ENCODE assay signal across 12 cellular contexts in genomic region chr4:168633071-168633470, GRCh38.
DNase-seq lines count a peak whose midpoint lies in the region; ATAC-seq and TF ChIP-seq lines count a peak whose summit lies in the region.
"Had no signal": no experiment of that assay in that cellular context is flagged by ENCODE, and none has a peak within 500 bp of the region (broad histone marks: within the 10 kb centered on the region; RNA-seq: fewer than 3 reads in every experiment).

No MANE protein-coding gene starts in this region.

- WGBS in SK-N-SH (ENCODE audit: low lambda C conversion rate) = 80% methylated on average over 4 of the region's 4 CpGs

- H4K20me1 ChIP-seq in SK-N-SH (ENCODE audit: insufficient read depth) = no peaks in the 10 kb centered on the region

- no peaks in the 10 kb centered on the region for H3K27me3 Mint-ChIP-seq in nephron (ENCODE audit: low read depth)

- TF ChIP-seq EP300 in SK-N-SH (IDR thresholded peaks at IDR 0.05; ENCODE audit: borderline replicate concordance in 1 of 2, low read depth in 1 of 2, low read length in 1 of 2) = no peak

- H3K27ac Mint-ChIP-seq in nephron = peak overlapping the region; percentile 83 to 99 (median 97)

- H3K27me3 ChIP-seq in SK-N-SH (ENCODE audit: insufficient read depth) (no peaks in the 10 kb centered on the region), upper lobe of right lung (peaks cover 15% of the 10 kb centered on the region)

- no peak overlapping the region for H2AFZ ChIP-seq in SK-N-SH (ENCODE audit: low read depth)

- peaks cover 67% of the 10 kb centered on the region for H3K4me1 Mint-ChIP-seq in nephron

- H3K4me3 ChIP-seq in SK-N-SH (ENCODE audit: low read depth in 2 of 2, low read length in 1 of 2) (peak overlapping the region; percentile 77 to 79; a peak in 2 of 4 replicates), coronary artery (peak overlapping the region; percentile 80), upper lobe of right lung (peak overlapping the region; percentile 63)

- no peaks in the 10 kb centered on the region for H3K9me3 Mint-ChIP-seq in nephron

- CTCF ChIA-PET in SK-N-SH (lab: Yijun Ruan, JAX) = interaction anchor here (2.1 to 3.1 kb wide), 2 partner anchors 10 to 47 kb away, joined by 5 to 16 read pairs; no protein-coding TSS in a partner anchor

- H3K9me3 ChIP-seq in SK-N-SH = no peaks in the 10 kb centered on the region
- H3K9me3 ChIP-seq in upper lobe of right lung = no peaks in the 10 kb centered on the region
- H3K9me3 ChIP-seq: left lung had no signal

- TF ChIP-seq CTCF in SK-N-SH (IDR thresholded peaks at IDR 0.05) (no peak), coronary artery (IDR thresholded peaks at IDR 0.05) (no peak), nephron (IDR thresholded peaks at IDR 0.05; ENCODE audit: unreplicated experiment in 3 of 3) (no peak), upper lobe of right lung (IDR thresholded peaks at IDR 0.05) (no peak)

- no peak for DNase-seq in SK-N-SH
- DNase-seq in coronary artery (ENCODE audit: low spot score) = no peak
- DNase-seq in upper lobe of right lung = no peak
- DNase-seq in activated CD4-positive, alpha-beta T cell treated with anti-CD3 and anti-CD28 coated beads, Interleukin-2, amount 50 U/mL, for 48 hours = no peak
- no peak for DNase-seq in NCI-H2029 treated with DMSO at 0.1 percent for 48 hours (lab: John Stamatoyannopoulos, UW)
- DNase-seq in NCI-H187 treated with DMSO at 0.1 percent for 48 hours (lab: John Stamatoyannopoulos, UW) = no peak
- DNase-seq: DMS153, left lung, NCI-H2029 had no signal

- H3K36me3 Mint-ChIP-seq in nephron (ENCODE audit: low read depth) = no peaks in the 10 kb centered on the region

- H3K9ac ChIP-seq in SK-N-SH = peak overlapping the region; percentile 77; the same call in 1 of the 2 replicates

- H3F3A ChIP-seq in SK-N-SH (replicated peaks; ENCODE audit: insufficient read depth) = peaks cover 65% of the 10 kb centered on the region

- peak overlapping the region; percentile 91 to 98 (median 92) for H3K4me3 Mint-ChIP-seq in nephron

- peaks cover 22 to 48% of the 10 kb centered on the region in 2 experiments for H3K4me1 ChIP-seq in SK-N-SH (ENCODE audit: control insufficient read depth in 1 of 2, insufficient read depth in 2 of 2, low read depth in 1 of 2, low read length in 1 of 2)
- H3K4me1 ChIP-seq in upper lobe of right lung = peaks cover 22% of the 10 kb centered on the region

- peaks cover 32% of the 10 kb centered on the region for H3K79me2 ChIP-seq in SK-N-SH (ENCODE audit: insufficient read depth)

- H3K9me2 ChIP-seq in SK-N-SH = no peaks in the 10 kb centered on the region

- intact Hi-C loops in upper lobe of right lung (cut with DNase I) = no loop called here

- POLR2A ChIA-PET in SK-N-SH (lab: Yijun Ruan, JAX) = no interaction called here

- H3K36me3 ChIP-seq in SK-N-SH (replicated peaks in 1 of 2; ENCODE audit: control insufficient read depth in 1 of 2, insufficient read depth in 2 of 2, low read length in 1 of 2) (no peaks in the 10 kb centered on the region), upper lobe of right lung (no peaks in the 10 kb centered on the region)
- H3K36me3 ChIP-seq: left lung had no signal

- H3K27ac ChIP-seq in SK-N-SH (ENCODE audit: low read depth in 2 of 2, low read length in 1 of 2) (peak overlapping the region in 1 of 2 experiments; percentile 93; a peak in 2 of 4 replicates), coronary artery (peak overlapping the region; percentile 69 to 87), upper lobe of right lung (no peak overlapping the region)

- H3K4me2 ChIP-seq in SK-N-SH = peak overlapping the region; percentile 90

- ATAC-seq in SK-N-SH treated with all-trans-retinoic acid at 6 μM for 48 hours = no peak
- no peak for ATAC-seq in upper lobe of right lung
- ATAC-seq: HepG2, left lung had no signal

- TF ChIP-seq RAD21 in SK-N-SH (IDR thresholded peaks at IDR 0.05; ENCODE audit: low read length) = no peak

TF ChIP-seq in SK-N-SH, 30 proteins besides CTCF, POLR2A, EP300 and RAD21 (continues in another document):
- TF ChIP-seq TCF12 (IDR thresholded peaks at IDR 0.05) = no peak
- TF ChIP-seq RFX5 (IDR thresholded peaks at IDR 0.05; ENCODE audit: low read length) = no peak
- TF ChIP-seq IRF3 (IDR thresholded peaks at IDR 0.05; ENCODE audit: low read depth, low read length) = no peak
- no peak for TF ChIP-seq USF2 (IDR thresholded peaks at IDR 0.05; ENCODE audit: borderline replicate concordance, low read depth, low read length)
- no peak for TF ChIP-seq SMC3 (IDR thresholded peaks at IDR 0.05; ENCODE audit: low read depth, low read length)
- no peak for TF ChIP-seq FOXM1 (IDR thresholded peaks at IDR 0.05; ENCODE audit: low read depth)
- TF ChIP-seq GATA2 (CRISPR knock-in tag; IDR thresholded peaks at IDR 0.05) = no peak
- no peak for TF ChIP-seq ELF1 (IDR thresholded peaks at IDR 0.05)
- no peak for TF ChIP-seq MAX (IDR thresholded peaks at IDR 0.05; ENCODE audit: low read depth)

TF ChIP-seq in SK-N-SH treated with all-trans-retinoic acid at 6 μM for 48 hours, 23 proteins besides CTCF, POLR2A, EP300 and RAD21:
- no peak for TF ChIP-seq SNAI2 (CRISPR knock-in tag; IDR thresholded peaks at IDR 0.05)
- no peak for TF ChIP-seq BACH2 (CRISPR knock-in tag; IDR thresholded peaks at IDR 0.05; ENCODE audit: borderline replicate concordance)
- TF ChIP-seq ARNTL (CRISPR knock-in tag; IDR thresholded peaks at IDR 0.05; ENCODE audit: borderline replicate concordance, low read depth) = no peak
- no peak for TF ChIP-seq ZC3H10 (CRISPR knock-in tag; IDR thresholded peaks at IDR 0.05)
- TF ChIP-seq CSDC2 (CRISPR knock-in tag; IDR thresholded peaks at IDR 0.05) = no peak
- TF ChIP-seq OSR1 (CRISPR knock-in tag; IDR thresholded peaks at IDR 0.05) = no peak
